1 cellular context compared by ENCODE assay signal in genomic region chr5:17156463-17156862, GRCh38.
A peak's percentile ranks its signal among the peaks of the same experiment; 100 is the strongest.
TF ChIP-seq lines count a peak whose summit lies in the region.

No MANE protein-coding gene starts in this region.

TF ChIP-seq in IMR-90, 13 proteins besides CTCF, POLR2A, EP300 and RAD21:
- TF ChIP-seq ELK1 (IDR thresholded peaks at IDR 0.05; ENCODE audit: borderline replicate concordance, low read depth, low read length) (no peak), NFE2L2 (IDR thresholded peaks at IDR 0.05; ENCODE audit: low read depth, low read length) (no peak; the same call in 1 of the 2 replicates), SMC3 (IDR thresholded peaks at IDR 0.05; ENCODE audit: low read depth, low read length) (no peak), MAZ (IDR thresholded peaks at IDR 0.05; ENCODE audit: borderline replicate concordance, low read depth, low read length) (peak; percentile 30; the same call in 1 of the 2 replicates), CEBPB (IDR thresholded peaks at IDR 0.05; ENCODE audit: low read depth, low read length) (peak; percentile 20; the same call in 1 of the 2 replicates), RCOR1 (IDR thresholded peaks at IDR 0.05; ENCODE audit: insufficient replicate concordance, low read length) (peak; percentile 68), RFX5 (IDR thresholded peaks at IDR 0.05; ENCODE audit: low read depth, low read length) (no peak), MAFK (IDR thresholded peaks at IDR 0.05; ENCODE audit: low read depth, low read length) (no peak), USF2 (IDR thresholded peaks at IDR 0.05; ENCODE audit: low read depth, low read length) (no peak), BHLHE40 (IDR thresholded peaks at IDR 0.05; ENCODE audit: low read depth, low read length) (peak; percentile 16; the same call in 1 of the 2 replicates), MXI1 (IDR thresholded peaks at IDR 0.05; ENCODE audit: borderline replicate concordance, low read depth, low read length) (no peak), FOS (IDR thresholded peaks at IDR 0.05; ENCODE audit: low read depth, low read length) (peak; percentile 36; the same call in 1 of the 2 replicates), CHD1 (IDR thresholded peaks at IDR 0.05; ENCODE audit: low read depth, low read length) (no peak)
TF ChIP-seq in IMR-90: peak in this region for 5.
